Comparison of ENCODE assay signal across 1 cellular context in the genomic region with DNA sequence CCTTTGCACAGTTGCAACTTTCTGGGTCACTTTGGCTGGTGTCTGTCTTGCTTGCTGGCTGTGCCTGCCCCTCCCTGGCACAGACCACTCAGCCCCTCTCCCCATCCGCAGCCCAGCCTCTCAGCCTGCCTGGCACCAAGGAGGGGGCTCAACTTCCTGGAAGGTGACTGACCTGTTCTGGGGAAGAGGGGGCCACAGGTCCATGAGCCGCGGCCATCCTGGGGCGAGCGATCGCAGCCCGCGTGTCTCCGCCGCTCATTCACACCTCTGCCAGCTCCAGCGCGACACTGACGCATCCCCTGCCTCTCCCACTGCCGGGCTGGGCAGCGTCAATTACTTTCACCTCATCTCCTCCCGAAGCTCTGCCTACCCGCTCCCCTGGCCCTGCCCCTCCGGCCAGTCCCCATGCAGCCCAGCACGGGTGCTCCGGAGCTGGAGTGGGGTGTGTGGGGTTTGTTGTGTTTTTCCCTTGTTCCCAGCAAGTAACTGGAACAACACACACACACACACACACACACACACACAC.
TF ChIP-seq lines count a peak whose summit lies in the region.

No MANE protein-coding gene starts in this region.

TF ChIP-seq in H1, 55 proteins besides CTCF, POLR2A, EP300 and RAD21:
- no peak for TF ChIP-seq BRCA1 (IDR thresholded peaks at IDR 0.05; ENCODE audit: low read depth, low read length)
- no peak for TF ChIP-seq CHD2 (IDR thresholded peaks at IDR 0.05; ENCODE audit: low read length)
- TF ChIP-seq CHD7 (IDR thresholded peaks at IDR 0.05; ENCODE audit: insufficient replicate concordance, low read length), result no peak
- TF ChIP-seq TEAD4 (IDR thresholded peaks at IDR 0.05; ENCODE audit: low read depth, low read length), result no peak
- no peak for TF ChIP-seq SIX5 (IDR thresholded peaks at IDR 0.05; ENCODE audit: low read depth, low read length)
